8 cellular contexts compared by ENCODE assay signal in genomic region chr11:117180661-117181585, GRCh38. TPM values are rescaled to one million over a fixed set of nuclear protein-coding genes. Genes with fewer than 3 reads are reported as not detected.
DNase-seq lines count a peak whose midpoint lies in the region; ATAC-seq lines count a peak whose summit lies in the region.

No MANE protein-coding gene starts in this region.

- DNase-seq in NCI-H2081 (lab: John Stamatoyannopoulos, UW) (peak; percentile 12 to 21), NCI-H2081 treated with DMSO at 0.1 percent for 48 hours (lab: John Stamatoyannopoulos, UW) (no peak), NAMALWA (ENCODE audit: low spot score) (peak; percentile 89), dermis microvascular lymphatic vessel endothelial cell (ENCODE audit: low read depth in 2 of 2) (peak; percentile 77 to 91), memory B cell (ENCODE audit: low spot score in 2 of 2) (peak; percentile 67 to 69)
- peak; percentile 80 for DNase-seq in activated CD4-positive, alpha-beta T cell treated with anti-CD3 and anti-CD28 coated beads for 48 hours
- DNase-seq in stimulated activated CD4-positive, alpha-beta T cell treated with anti-CD3 and anti-CD28 coated beads, TNF-alpha, amount 100 ng/mL, for 48 hours (ENCODE audit: low read depth in 3 of 3), result peak; percentile 40 to 67 (median 58)

- no peaks in the 10 kb centered on the region for H3K9me3 Mint-ChIP-seq in memory B cell

- peak overlapping the region; percentile 67 for H3K4me3 Mint-ChIP-seq in memory B cell

- H3K27ac Mint-ChIP-seq in memory B cell, result peak overlapping the region; percentile 93

- H3K27me3 Mint-ChIP-seq in memory B cell, result no peaks in the 10 kb centered on the region

- H3K4me1 Mint-ChIP-seq in memory B cell, result peaks cover 31% of the 10 kb centered on the region

- peaks cover 10% of the 10 kb centered on the region for H3K36me3 Mint-ChIP-seq in memory B cell

- ATAC-seq in memory B cell (ENCODE audit: low read depth) (peak; percentile 57), GM19328 (IDR thresholded peaks at IDR 0.05; ENCODE audit: unreplicated experiment) (no peak)

RNA-seq across cellular contexts. Expression of gene SIDT2, which starts 2.4 kb away (rescaled TPM):
- total RNA-seq in dermis microvascular lymphatic vessel endothelial cell, result 6.4 and 12.1 TPM in 2 replicates

RNA-seq across cellular contexts. Expression of gene TAGLN, which starts 18.2 kb away (rescaled TPM):
- 6.0 and 12.5 TPM in 2 replicates for total RNA-seq in dermis microvascular lymphatic vessel endothelial cell

RNA-seq across cellular contexts. Expression of gene PAFAH1B2, which starts 36.8 kb away (rescaled TPM):
- 172 and 190 TPM in 2 replicates for total RNA-seq in dermis microvascular lymphatic vessel endothelial cell

RNA-seq across cellular contexts. Expression of gene PCSK7, which starts 51.0 kb away (rescaled TPM):
- 31.1 and 33.9 TPM in 2 replicates for total RNA-seq in dermis microvascular lymphatic vessel endothelial cell

RNA-seq across cellular contexts. Expression of gene RNF214, which starts 51.5 kb away (rescaled TPM):
- total RNA-seq in dermis microvascular lymphatic vessel endothelial cell, result 5.4 and 7.6 TPM in 2 replicates
